ENCODE assay signal across 23 cellular contexts in the genomic region with DNA sequence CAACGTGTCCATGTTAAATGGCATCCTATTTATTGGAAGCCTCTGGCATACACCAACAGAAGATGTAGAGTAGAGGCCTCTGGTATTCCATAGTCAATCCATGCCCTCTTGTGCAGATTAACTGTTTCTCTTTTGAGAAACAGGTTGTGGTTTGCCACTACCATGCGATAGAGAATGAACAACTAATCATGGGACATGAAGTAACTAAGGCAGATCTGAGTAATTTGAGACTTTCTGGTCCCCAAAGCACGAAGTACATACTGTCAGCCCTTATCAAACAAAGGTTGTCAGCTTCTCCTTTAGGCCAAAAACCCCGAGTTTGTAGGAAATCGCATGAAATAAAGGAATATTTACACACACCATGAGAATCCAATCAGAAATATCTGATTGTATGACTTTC. TPM values are rescaled to one million over a fixed set of nuclear protein-coding genes. Genes with fewer than 3 reads are reported as not detected.
DNase-seq lines count a peak whose midpoint lies in the region; ATAC-seq and TF ChIP-seq lines count a peak whose summit lies in the region.
"Had no signal": no experiment of that assay in that cellular context is flagged by ENCODE, and none has a peak within 500 bp of the region (broad histone marks: within the 10 kb centered on the region; RNA-seq: fewer than 3 reads in every experiment).

No MANE protein-coding gene starts in this region.

- peaks cover 0 to 6% of the 10 kb centered on the region in 2 donors for H3K27me3 Mint-ChIP-seq in CD8-positive, alpha-beta memory T cell
- no peaks in the 10 kb centered on the region for H3K27me3 Mint-ChIP-seq in WTC11 (ENCODE audit: low read depth)
- H3K27me3 Mint-ChIP-seq in natural killer cell treated with Interleukin-12 subunit alpha and Interleukin-12 subunit beta and Interleukin-15 and Interleukin-18, amount 100 ng/mL, for 72 hours = no peaks in the 10 kb centered on the region
- no peaks in the 10 kb centered on the region for H3K27me3 Mint-ChIP-seq in activated T-helper 1 cell treated with anti-CD3 and anti-CD28 coated beads, Interleukin-12 subunit alpha, Interleukin-12 subunit beta, Interleukin-2, Interleukin-4 antibody, amounts not matched to agents 30 ng/mL and 10 ng/mL and 1 ng/mL, durations not matched to agents 14 hours and 24 hours and 36 hours (ENCODE audit: insufficient read depth)
- H3K27me3 Mint-ChIP-seq: activated naive CD8-positive, alpha-beta T cell treated with anti-CD3 and anti-CD28 coated beads, Interleukin-2, amount 10 ng/mL, durations not matched to agents 7 days and 5 days; dendritic cell treated with granulocyte-macrophage colony-stimulating factor and Interleukin-4, amounts not matched to agents 40 ng/mL and 50 ng/mL, for 4 days; naive B cell had no signal

- peak overlapping the region in 6 of 7 donors; percentile 5 to 87 (median 26) for H3K4me3 Mint-ChIP-seq in CD8-positive, alpha-beta memory T cell
- peak overlapping the region; percentile 94 for H3K4me3 Mint-ChIP-seq in WTC11
- peak overlapping the region; percentile 67 for H3K4me3 Mint-ChIP-seq in natural killer cell treated with Interleukin-12 subunit alpha and Interleukin-12 subunit beta and Interleukin-15 and Interleukin-18, amount 100 ng/mL, for 72 hours
- H3K4me3 Mint-ChIP-seq in activated T-helper 1 cell treated with anti-CD3 and anti-CD28 coated beads, Interleukin-12 subunit alpha, Interleukin-12 subunit beta, Interleukin-2, Interleukin-4 antibody, amounts not matched to agents 30 ng/mL and 10 ng/mL and 1 ng/mL, durations not matched to agents 14 hours and 24 hours and 36 hours = no peak overlapping the region
- H3K4me3 Mint-ChIP-seq: activated naive CD8-positive, alpha-beta T cell treated with anti-CD3 and anti-CD28 coated beads, Interleukin-2, amount 10 ng/mL, durations not matched to agents 7 days and 5 days; dendritic cell treated with granulocyte-macrophage colony-stimulating factor and Interleukin-4, amounts not matched to agents 40 ng/mL and 50 ng/mL, for 4 days had no signal

- POLR2A ChIA-PET in CD8-positive, alpha-beta memory T cell (lab: Charles Lee) = no interaction called here
- POLR2A ChIA-PET in WTC11 (lab: Charles Lee) = no interaction called here

- peaks cover 17 to 49% (median 35%) of the 10 kb centered on the region in 3 donors for H3K36me3 Mint-ChIP-seq in CD8-positive, alpha-beta memory T cell
- peaks cover 44% of the 10 kb centered on the region for H3K36me3 Mint-ChIP-seq in WTC11
- H3K36me3 Mint-ChIP-seq in natural killer cell treated with Interleukin-12 subunit alpha and Interleukin-12 subunit beta and Interleukin-15 and Interleukin-18, amount 100 ng/mL, for 72 hours = peaks cover 49% of the 10 kb centered on the region
- peaks cover 66% of the 10 kb centered on the region for H3K36me3 Mint-ChIP-seq in activated T-helper 1 cell treated with anti-CD3 and anti-CD28 coated beads, Interleukin-12 subunit alpha, Interleukin-12 subunit beta, Interleukin-2, Interleukin-4 antibody, amounts not matched to agents 30 ng/mL and 10 ng/mL and 1 ng/mL, durations not matched to agents 14 hours and 24 hours and 36 hours (ENCODE audit: low read depth)

- H3K4me1 ChIP-seq in CD8-positive, alpha-beta memory T cell (ENCODE audit: insufficient read depth, low read length) = peaks cover 22% of the 10 kb centered on the region
- peaks cover 6% of the 10 kb centered on the region; the same call in 1 of the 2 replicates for H3K4me1 ChIP-seq in Karpas-422 (ENCODE audit: low read length)

- CTCF ChIA-PET in CD8-positive, alpha-beta memory T cell (lab: Charles Lee) = no interaction called here
- CTCF ChIA-PET in WTC11 (lab: Charles Lee) = no interaction called here

- H3K36me3 ChIP-seq in CD8-positive, alpha-beta memory T cell (ENCODE audit: insufficient read depth, low read length) = no peaks in the 10 kb centered on the region
- H3K36me3 ChIP-seq in Karpas-422 (ENCODE audit: insufficient read depth, low read length) = peaks cover 69% of the 10 kb centered on the region

- H4K20me1 ChIP-seq in Karpas-422 (ENCODE audit: insufficient read depth, low read depth, low read length) = 0 out of 2 replicates have a peak, but pooled peaks cover 3% of the 10 kb centered on the region

- no peak for DNase-seq in activated CD4-positive, CD25-positive, alpha-beta regulatory T cell treated with anti-CD3 and anti-CD28 coated beads, Interleukin-2, amount 50 U/mL, for 72 hours
- no peak for DNase-seq in CD8-positive, alpha-beta memory T cell
- DNase-seq in WTC11 (ENCODE audit: low spot score) = no peak
- no peak for DNase-seq in natural killer cell treated with Interleukin-12 subunit alpha and Interleukin-12 subunit beta and Interleukin-15 and Interleukin-18, amount 100 ng/mL, for 72 hours (ENCODE audit: low spot score)
- DNase-seq in central memory CD4-positive, alpha-beta T cell = no peak
- no peak for DNase-seq in Karpas-422
- DNase-seq in activated T-helper 1 cell treated with anti-CD3 and anti-CD28 coated beads, Interleukin-12 subunit alpha, Interleukin-12 subunit beta, Interleukin-2, Interleukin-4 antibody, amounts not matched to agents 30 ng/mL and 10 ng/mL and 1 ng/mL, durations not matched to agents 14 hours and 24 hours and 36 hours (ENCODE audit: low spot score) = no peak
- DNase-seq: 8988T; activated naive CD8-positive, alpha-beta T cell treated with anti-CD3 and anti-CD28 coated beads, Interleukin-2, amount 10 ng/mL, durations not matched to agents 7 days and 5 days; foreskin fibroblast; HCEC 1CT; mesenchymal stem cell; MM.1S; naive B cell; NCI-H1694 treated with DMSO at 0.1 percent for 48 hours; NCI-H226; Peyer's patch had no signal

- no peak for TF ChIP-seq CTCF in WTC11 (IDR thresholded peaks at IDR 0.05)

- peaks cover 0 to 21% (median 12%) of the 10 kb centered on the region in 5 donors for H3K9me3 Mint-ChIP-seq in CD8-positive, alpha-beta memory T cell
- H3K9me3 Mint-ChIP-seq in WTC11 = no peaks in the 10 kb centered on the region
- peaks cover 6% of the 10 kb centered on the region for H3K9me3 Mint-ChIP-seq in natural killer cell treated with Interleukin-12 subunit alpha and Interleukin-12 subunit beta and Interleukin-15 and Interleukin-18, amount 100 ng/mL, for 72 hours
- peaks cover 54% of the 10 kb centered on the region for H3K9me3 Mint-ChIP-seq in activated T-helper 1 cell treated with anti-CD3 and anti-CD28 coated beads, Interleukin-12 subunit alpha, Interleukin-12 subunit beta, Interleukin-2, Interleukin-4 antibody, amounts not matched to agents 30 ng/mL and 10 ng/mL and 1 ng/mL, durations not matched to agents 14 hours and 24 hours and 36 hours

- H3K27ac ChIP-seq in CD8-positive, alpha-beta memory T cell (ENCODE audit: low read depth, low read length) = no peak overlapping the region
- H3K27ac ChIP-seq in Karpas-422 (ENCODE audit: low read length) = no peak overlapping the region
- H3K27ac ChIP-seq: epithelial cell of prostate, hepatocyte, Peyer's patch, SK-N-MC had no signal

- no peaks in the 10 kb centered on the region for H3K27me3 ChIP-seq in CD8-positive, alpha-beta memory T cell (ENCODE audit: insufficient read depth, low read length, poor library complexity, severe bottlenecking)
- no peaks in the 10 kb centered on the region for H3K27me3 ChIP-seq in Karpas-422 (ENCODE audit: low read length)
- H3K27me3 ChIP-seq: hepatocyte, Peyer's patch had no signal

- H3K4me1 Mint-ChIP-seq in CD8-positive, alpha-beta memory T cell = peaks cover 60 to 73% (median 73%) of the 10 kb centered on the region in 3 donors
- H3K4me1 Mint-ChIP-seq in WTC11 = peaks cover 63% of the 10 kb centered on the region
- H3K4me1 Mint-ChIP-seq in natural killer cell treated with Interleukin-12 subunit alpha and Interleukin-12 subunit beta and Interleukin-15 and Interleukin-18, amount 100 ng/mL, for 72 hours (ENCODE audit: low read depth in 2 of 2) = peaks cover 41 to 48% of the 10 kb centered on the region in 2 donors
- H3K4me1 Mint-ChIP-seq in activated T-helper 1 cell treated with anti-CD3 and anti-CD28 coated beads, Interleukin-12 subunit alpha, Interleukin-12 subunit beta, Interleukin-2, Interleukin-4 antibody, amounts not matched to agents 30 ng/mL and 10 ng/mL and 1 ng/mL, durations not matched to agents 14 hours and 24 hours and 36 hours (ENCODE audit: low read depth) = peaks cover 18% of the 10 kb centered on the region

- ATAC-seq in activated CD4-positive, CD25-positive, alpha-beta regulatory T cell treated with anti-CD3 and anti-CD28 coated beads, Interleukin-2, amount 50 U/mL, for 24 hours = peak; percentile 42 to 62
- ATAC-seq in WTC11 = no peak
- ATAC-seq in natural killer cell treated with Interleukin-12 subunit alpha and Interleukin-12 subunit beta and Interleukin-15 and Interleukin-18, amount 100 ng/mL, for 72 hours = no peak

- H3K4me3 ChIP-seq in CD8-positive, alpha-beta memory T cell (ENCODE audit: low read length) = no peak overlapping the region
- no peak overlapping the region for H3K4me3 ChIP-seq in Karpas-422 (ENCODE audit: low read length)
- H3K4me3 ChIP-seq: hepatocyte, Peyer's patch, SK-N-MC had no signal

- peak overlapping the region in 4 of 8 donors; percentile 18 to 81 (median 40) for H3K27ac Mint-ChIP-seq in CD8-positive, alpha-beta memory T cell
- H3K27ac Mint-ChIP-seq in WTC11 = peak overlapping the region; percentile 84
- H3K27ac Mint-ChIP-seq in natural killer cell treated with Interleukin-12 subunit alpha and Interleukin-12 subunit beta and Interleukin-15 and Interleukin-18, amount 100 ng/mL, for 72 hours = peak overlapping the region in 1 of 2 donors; percentile 24
- no peak overlapping the region for H3K27ac Mint-ChIP-seq in activated T-helper 1 cell treated with anti-CD3 and anti-CD28 coated beads, Interleukin-12 subunit alpha, Interleukin-12 subunit beta, Interleukin-2, Interleukin-4 antibody, amounts not matched to agents 30 ng/mL and 10 ng/mL and 1 ng/mL, durations not matched to agents 14 hours and 24 hours and 36 hours
- H3K27ac Mint-ChIP-seq: activated naive CD8-positive, alpha-beta T cell treated with anti-CD3 and anti-CD28 coated beads, Interleukin-2, amount 10 ng/mL, durations not matched to agents 7 days and 5 days; dendritic cell treated with granulocyte-macrophage colony-stimulating factor and Interleukin-4, amounts not matched to agents 40 ng/mL and 50 ng/mL, for 4 days; T-helper 2 cell treated with Interferon-gamma antibody and Interleukin-4, amounts not matched to agents 5 μg/mL and 100 μg/mL, for 36 hours had no signal

- peaks cover 13% of the 10 kb centered on the region for H3K9me3 ChIP-seq in CD8-positive, alpha-beta memory T cell (ENCODE audit: low read length)
- H3K9me3 ChIP-seq in Karpas-422 (ENCODE audit: low read length) = peaks cover 46% of the 10 kb centered on the region

- H2AFZ ChIP-seq in Karpas-422 (ENCODE audit: low read length) = no peak overlapping the region
- H2AFZ ChIP-seq: hepatocyte had no signal

- H3K9me2 ChIP-seq in Karpas-422 (replicated peaks; ENCODE audit: insufficient read depth, low read length) = no peaks in the 10 kb centered on the region

- no peak overlapping the region for H3K9ac ChIP-seq in Karpas-422 (ENCODE audit: low read length)

- intact Hi-C loops in activated T-helper 1 cell treated with anti-CD3 and anti-CD28 coated beads, Interleukin-12 subunit alpha, Interleukin-12 subunit beta, Interleukin-2, Interleukin-4 antibody, amounts not matched to agents 30 ng/mL and 10 ng/mL and 1 ng/mL, durations not matched to agents 14 hours and 24 hours and 36 hours (cut with micrococcal nuclease) = loop anchor here (10.0 kb wide), 2 partner anchors 94 to 334 kb away; a partner anchor contains a TSS

- no peak overlapping the region for H3K4me2 ChIP-seq in Karpas-422 (ENCODE audit: low read depth, low read length, poor library complexity, severe bottlenecking)
- H3K4me2 ChIP-seq: hepatocyte had no signal

- peaks cover 85% of the 10 kb centered on the region for H3K79me2 ChIP-seq in Karpas-422 (ENCODE audit: low read length)

RNA-seq across cellular contexts. Expression of a gene that starts 3.6 kb away (rescaled TPM):
- 10 to 100 TPM; 87.1 to 90.2 TPM for total RNA-seq in CD8-positive, alpha-beta memory T cell
- polyA plus RNA-seq in CD8-positive, alpha-beta memory T cell = 4.1 TPM
- total RNA-seq in WTC11 (2021) = 181 to 203 TPM (median 185 TPM) in 3 replicates
- total RNA-seq in natural killer cell treated with Interleukin-12 subunit alpha and Interleukin-12 subunit beta and Interleukin-15 and Interleukin-18, amount 100 ng/mL, for 72 hours = 10 to 100 TPM; 51.1 to 79.2 TPM
- 43.0 and 77.6 TPM in 2 replicates for total RNA-seq in Karpas-422 (2014; rRNA removed; shearing (Covaris generic); ENCODE audit: low replicate concordance)
- 63.4 and 64.8 TPM in 2 replicates for total RNA-seq in activated T-helper 1 cell treated with anti-CD3 and anti-CD28 coated beads, Interleukin-12 subunit alpha, Interleukin-12 subunit beta, Interleukin-2, Interleukin-4 antibody, amounts not matched to agents 30 ng/mL and 10 ng/mL and 1 ng/mL, durations not matched to agents 14 hours and 24 hours and 36 hours

RNA-seq across cellular contexts. Expression of a gene that starts 40.3 kb away (rescaled TPM):
- total RNA-seq in CD8-positive, alpha-beta memory T cell = 10 to 100 TPM; 35.9 to 43.5 TPM
- 13.0 TPM for polyA plus RNA-seq in CD8-positive, alpha-beta memory T cell
- total RNA-seq in WTC11 (2021) = 39.2 to 67.9 TPM (median 40.7 TPM) in 3 replicates
- total RNA-seq in natural killer cell treated with Interleukin-12 subunit alpha and Interleukin-12 subunit beta and Interleukin-15 and Interleukin-18, amount 100 ng/mL, for 72 hours = 10 to 100 TPM; 31.3 to 32.5 TPM
- total RNA-seq in Karpas-422 (2014; rRNA removed; shearing (Covaris generic); ENCODE audit: low replicate concordance) = 16.1 and 35.2 TPM in 2 replicates
- 33.2 and 36.7 TPM in 2 replicates for total RNA-seq in activated T-helper 1 cell treated with anti-CD3 and anti-CD28 coated beads, Interleukin-12 subunit alpha, Interleukin-12 subunit beta, Interleukin-2, Interleukin-4 antibody, amounts not matched to agents 30 ng/mL and 10 ng/mL and 1 ng/mL, durations not matched to agents 14 hours and 24 hours and 36 hours

RNA-seq across cellular contexts. Expression of a gene that starts 42.3 kb away (rescaled TPM):
- 10 to 100 TPM; 18.5 to 18.7 TPM for total RNA-seq in CD8-positive, alpha-beta memory T cell
- 17.9 TPM for polyA plus RNA-seq in CD8-positive, alpha-beta memory T cell
- total RNA-seq in WTC11 (2021) = 27.1 to 30.3 TPM (median 27.2 TPM) in 3 replicates
- total RNA-seq in natural killer cell treated with Interleukin-12 subunit alpha and Interleukin-12 subunit beta and Interleukin-15 and Interleukin-18, amount 100 ng/mL, for 72 hours = 10 to 100 TPM; 12.7 to 17.9 TPM
- total RNA-seq in Karpas-422 (2014; rRNA removed; shearing (Covaris generic); ENCODE audit: low replicate concordance) = 5.7 and 8.1 TPM in 2 replicates
- 10.2 and 10.3 TPM in 2 replicates for total RNA-seq in activated T-helper 1 cell treated with anti-CD3 and anti-CD28 coated beads, Interleukin-12 subunit alpha, Interleukin-12 subunit beta, Interleukin-2, Interleukin-4 antibody, amounts not matched to agents 30 ng/mL and 10 ng/mL and 1 ng/mL, durations not matched to agents 14 hours and 24 hours and 36 hours

Comparison
In these comparisons a context has a peak if more than half of its experiments do, and no peak if none do; other contexts are left out.
1. ATAC-seq: peak in activated CD4-positive, CD25-positive, alpha-beta regulatory T cell treated with anti-CD3 and anti-CD28 coated beads, Interleukin-2, amount 50 U/mL, for 24 hours (2 of 2); none in WTC11 (single experiment) and natural killer cell treated with Interleukin-12 subunit alpha and Interleukin-12 subunit beta and Interleukin-15 and Interleukin-18, amount 100 ng/mL, for 72 hours (0 of 2).